In the genomic region with DNA sequence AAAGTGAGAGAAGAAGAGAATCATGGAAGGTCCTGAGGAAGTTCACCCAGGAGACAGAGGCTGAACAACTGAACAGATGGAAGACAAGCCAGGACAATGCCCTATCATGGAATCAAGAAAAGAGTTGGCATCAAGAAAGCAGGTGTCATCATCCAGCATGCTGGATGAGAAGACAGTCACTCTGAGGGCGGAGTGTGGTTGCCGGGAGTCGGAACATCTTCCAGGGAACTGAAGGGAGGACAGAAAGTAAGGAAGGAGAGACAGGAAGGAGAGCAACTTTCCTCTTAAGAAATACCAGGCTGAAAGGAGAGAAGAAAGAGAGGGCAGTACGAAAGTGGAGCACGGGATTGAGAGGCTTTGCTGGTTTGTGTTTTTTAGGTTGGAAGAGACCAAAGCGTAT, we compare ENCODE assay signal across 19 cellular contexts.
DNase-seq lines count a peak whose midpoint lies in the region; ATAC-seq and TF ChIP-seq lines count a peak whose summit lies in the region.
"Had no signal": no experiment of that assay in that cellular context is flagged by ENCODE, and none has a peak within 500 bp of the region (broad histone marks: within the 10 kb centered on the region; RNA-seq: fewer than 3 reads in every experiment).

No MANE protein-coding gene starts in this region.

- TF ChIP-seq EP300 in neural cell (conservative IDR thresholded peaks at IDR 0.05; ENCODE audit: poor library complexity, severe bottlenecking) = no peak

- H3K27ac Mint-ChIP-seq in GM23338 (no peak overlapping the region), brain (peak overlapping the region; percentile 2 to 90 (median 68)), mesothelial cell of epicardium (no peak overlapping the region)
- H3K27ac Mint-ChIP-seq: CD4-positive, alpha-beta memory T cell had no signal

- H3K36me3 Mint-ChIP-seq in GM23338 (ENCODE audit: low read depth) = peaks cover 6% of the 10 kb centered on the region; the same call in 2 of the 3 replicates
- H3K36me3 Mint-ChIP-seq in brain = no peaks in the 10 kb centered on the region
- H3K36me3 Mint-ChIP-seq in mesothelial cell of epicardium = no peaks in the 10 kb centered on the region
- H3K36me3 Mint-ChIP-seq: CD4-positive, alpha-beta memory T cell had no signal

- H3K4me1 ChIP-seq in GM23338 (ENCODE audit: insufficient read depth) (peaks cover 24% of the 10 kb centered on the region), parathyroid adenoma (peaks cover 10% of the 10 kb centered on the region)
- H3K4me1 ChIP-seq: A549 had no signal

- H3K4me3 Mint-ChIP-seq in GM23338 (no peak overlapping the region), brain (peak overlapping the region in 1 of 5 experiments; percentile 8), mesothelial cell of epicardium (no peak overlapping the region)
- H3K4me3 Mint-ChIP-seq: CD4-positive, alpha-beta memory T cell had no signal

- H3K27me3 ChIP-seq in GM23338 (ENCODE audit: insufficient read depth) (no peaks in the 10 kb centered on the region), neural cell (ENCODE audit: insufficient read depth, low read depth, low read length) (no peaks in the 10 kb centered on the region), parathyroid adenoma (ENCODE audit: control insufficient read depth, insufficient read depth, low read length) (no peaks in the 10 kb centered on the region)

- no peak overlapping the region for H3K4me3 ChIP-seq in GM23338
- no peak overlapping the region for H3K4me3 ChIP-seq in neural cell (ENCODE audit: low read length)
- H3K4me3 ChIP-seq in parathyroid adenoma (ENCODE audit: low read depth, low read length) = no peak overlapping the region
- H3K4me3 ChIP-seq: A549 had no signal

- no peak for DNase-seq in GM23338 (ENCODE audit: low spot score)
- DNase-seq in activated gamma-delta T cell (lab: John Stamatoyannopoulos, UW) = no peak
- DNase-seq in activated CD4-positive, alpha-beta T cell treated with anti-CD3 and anti-CD28 coated beads for 4 hours = no peak
- DNase-seq in mesothelial cell of epicardium (ENCODE audit: low spot score in 2 of 2, unreplicated experiment in 2 of 2) = no peak
- DNase-seq: 8988T; C1 segment of cervical spinal cord; Calu3; CD4-positive, alpha-beta memory T cell; COR-L47; DMS53; DMS79 treated with DMSO at 0.1 percent for 48 hours; GF-D8; GOT3; H7; HCEC 1CT had no signal

- H3K79me2 ChIP-seq in GM23338 (replicated peaks; ENCODE audit: insufficient read depth) = no peaks in the 10 kb centered on the region
- no peaks in the 10 kb centered on the region for H3K79me2 ChIP-seq in neural cell (replicated peaks; ENCODE audit: insufficient read depth, low read length)
- H3K79me2 ChIP-seq in parathyroid adenoma = no peaks in the 10 kb centered on the region

- H2AFZ ChIP-seq in GM23338 (peak overlapping the region; percentile 66; the same call in 1 of the 2 replicates), neural cell (ENCODE audit: low read depth, low read length) (no peak overlapping the region), parathyroid adenoma (peak overlapping the region; percentile 64)

- no peaks in the 10 kb centered on the region for H4K20me1 ChIP-seq in GM23338 (replicated peaks; ENCODE audit: insufficient read depth)
- no peaks in the 10 kb centered on the region for H4K20me1 ChIP-seq in neural cell (ENCODE audit: insufficient read depth)

- H3F3A ChIP-seq in GM23338 (replicated peaks; ENCODE audit: low read depth) = no peaks in the 10 kb centered on the region
- peaks cover 4% of the 10 kb centered on the region for H3F3A ChIP-seq in neural cell (ENCODE audit: insufficient read depth, low read length, poor library complexity, severe bottlenecking)

- H3K9ac ChIP-seq in neural cell (ENCODE audit: low read length) = no peak overlapping the region
- H3K9ac ChIP-seq in parathyroid adenoma = no peak overlapping the region

- H3K9me2 ChIP-seq in GM23338 (ENCODE audit: insufficient read depth) (no peaks in the 10 kb centered on the region), neural cell (ENCODE audit: insufficient read depth, low read length) (no peaks in the 10 kb centered on the region)

- no peak for ATAC-seq in GM23338
- ATAC-seq: A549 had no signal

- TF ChIP-seq CTCF in GM23338 (conservative IDR thresholded peaks at IDR 0.05; ENCODE audit: low read depth in 2 of 2) (no peak), brain (conservative IDR thresholded peaks at IDR 0.05) (no peak), neural cell (IDR thresholded peaks at IDR 0.05; ENCODE audit: poor library complexity, severe bottlenecking) (no peak), parathyroid adenoma (IDR thresholded peaks at IDR 0.05) (no peak), mesothelial cell of epicardium (IDR thresholded peaks at IDR 0.05; ENCODE audit: unreplicated experiment) (no peak)

- H3K27ac ChIP-seq in GM23338 (ENCODE audit: low read depth) (no peak overlapping the region), neural cell (ENCODE audit: low read length) (peak overlapping the region; percentile 90), parathyroid adenoma (peak overlapping the region; percentile 43)
- H3K27ac ChIP-seq: A549 had no signal

- TF ChIP-seq RAD21 in neural cell (conservative IDR thresholded peaks at IDR 0.05) = no peak

- H3K4me2 ChIP-seq in GM23338 (no peak overlapping the region), neural cell (ENCODE audit: low read length) (no peak overlapping the region), parathyroid adenoma (ENCODE audit: low read length) (no peak overlapping the region)
- H3K4me2 ChIP-seq: A549 had no signal

- H3K27me3 Mint-ChIP-seq in GM23338 (ENCODE audit: insufficient read depth, low read depth, poor library complexity) (peaks cover 6% of the 10 kb centered on the region), brain (peaks cover 3% of the 10 kb centered on the region), mesothelial cell of epicardium (ENCODE audit: low read depth) (peaks cover 1% of the 10 kb centered on the region)

- H3K36me3 ChIP-seq in GM23338 (ENCODE audit: insufficient read depth) (no peaks in the 10 kb centered on the region), neural cell (ENCODE audit: insufficient read depth, low read length) (no peaks in the 10 kb centered on the region), parathyroid adenoma (ENCODE audit: control insufficient read depth, insufficient read depth, low read length) (no peaks in the 10 kb centered on the region)

- H3K9me3 ChIP-seq in neural cell (ENCODE audit: low read length) (no peaks in the 10 kb centered on the region), parathyroid adenoma (ENCODE audit: control insufficient read depth, low read length) (no peaks in the 10 kb centered on the region)
- H3K9me3 ChIP-seq: A549 had no signal

- H3K4me1 Mint-ChIP-seq in GM23338 (peaks cover 31% of the 10 kb centered on the region), brain (peaks cover 91% of the 10 kb centered on the region), mesothelial cell of epicardium (peaks cover 3% of the 10 kb centered on the region)
- H3K4me1 Mint-ChIP-seq: CD4-positive, alpha-beta memory T cell had no signal

- H3K9me3 Mint-ChIP-seq in GM23338 (peaks cover 5% of the 10 kb centered on the region), brain (peaks cover 4 to 7% (median 5%) of the 10 kb centered on the region in 5 experiments), mesothelial cell of epicardium (peaks cover 9% of the 10 kb centered on the region)

TF ChIP-seq in GM23338, 12 proteins besides CTCF, POLR2A, EP300 and RAD21 (continues in another document):
- TF ChIP-seq NANOG (IDR thresholded peaks at IDR 0.05; ENCODE audit: borderline replicate concordance) (no peak), POLR2AphosphoS5 (IDR thresholded peaks at IDR 0.05; ENCODE audit: low read depth) (no peak)

TF ChIP-seq in neural cell, 6 proteins besides CTCF, POLR2A, EP300 and RAD21:
- TF ChIP-seq MXI1 (conservative IDR thresholded peaks at IDR 0.05; ENCODE audit: poor library complexity, severe bottlenecking) (no peak), TAF1 (IDR thresholded peaks at IDR 0.05; ENCODE audit: low read depth) (no peak), EZH2 (IDR thresholded peaks at IDR 0.05; ENCODE audit: borderline replicate concordance, insufficient read depth, low read length, poor library complexity, severe bottlenecking) (no peak), POLR2AphosphoS5 (IDR thresholded peaks at IDR 0.05) (no peak), REST (IDR thresholded peaks at IDR 0.05; ENCODE audit: borderline replicate concordance) (no peak), SMC3 (conservative IDR thresholded peaks at IDR 0.05; ENCODE audit: poor library complexity) (no peak)

Comparison
In these comparisons a context has a peak if more than half of its experiments do, and no peak if none do; other contexts are left out.
1. H3K27ac Mint-ChIP-seq: peak in brain (5 of 5); none in GM23338 (single experiment) and mesothelial cell of epicardium (single experiment).